In the genomic region with DNA sequence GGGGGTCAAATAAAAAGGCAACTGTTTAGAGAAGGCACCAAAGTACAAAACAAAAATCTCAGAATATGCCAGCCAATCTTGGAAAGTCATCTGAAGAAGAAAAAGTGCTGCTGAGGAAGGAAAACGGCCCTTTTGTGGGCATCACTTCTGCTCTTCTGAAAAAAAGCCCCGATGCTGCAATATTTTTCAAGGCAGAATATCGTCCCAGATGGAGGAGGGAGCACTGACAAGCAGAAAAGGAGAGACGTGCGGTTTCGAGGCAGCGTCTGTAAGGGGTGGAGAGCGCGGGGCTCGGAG, we compare ENCODE assay signal across 7 cellular contexts. TPM values are rescaled to one million over a fixed set of nuclear protein-coding genes. Genes with fewer than 3 reads are reported as not detected.
DNase-seq lines count a peak whose midpoint lies in the region; ATAC-seq and TF ChIP-seq lines count a peak whose summit lies in the region.

No MANE protein-coding gene starts in this region.

- 2% methylated on average over 10 of the region's 10 CpGs for WGBS in HUES64
- WGBS in endodermal cell (ENCODE audit: insufficient coverage in 1 of 2, insufficient read length in 1 of 2), 2 experiments = 2 to 6% methylated on average over 8 to 10 of the region's 10 CpGs
- WGBS in ovary, 3 donors = 0 to 3% (median 1%) methylated on average over 10 of the region's 10 CpGs

- H3K27me3 ChIP-seq in HUES64 (ENCODE audit: insufficient read depth, low read length) (peaks cover 49% of the 10 kb centered on the region), endodermal cell (ENCODE audit: control insufficient read depth, insufficient read depth, low read length, poor library complexity, severe bottlenecking) (peaks cover 51% of the 10 kb centered on the region), ovary (no peaks in the 10 kb centered on the region)

- H3K4me1 ChIP-seq in HUES64 (ENCODE audit: insufficient read depth, low read length) (peaks cover 24% of the 10 kb centered on the region), endodermal cell (ENCODE audit: control insufficient read depth, insufficient read depth, low read length) (no peaks in the 10 kb centered on the region), ovary (ENCODE audit: insufficient read depth) (no peaks in the 10 kb centered on the region)

- ATAC-seq in GM19463 (IDR thresholded peaks at IDR 0.05; ENCODE audit: unreplicated experiment) (peak; percentile 8), HG02623 (IDR thresholded peaks at IDR 0.05; ENCODE audit: unreplicated experiment) (no peak)

- H3K27me3 Mint-ChIP-seq in endodermal cell (ENCODE audit: insufficient read depth) = peaks cover 46% of the 10 kb centered on the region

- peaks cover 9% of the 10 kb centered on the region for H3K4me1 Mint-ChIP-seq in endodermal cell

- H3K4me3 ChIP-seq in HUES64 (ENCODE audit: low read length) (peak overlapping the region; percentile 83), endodermal cell (ENCODE audit: low read length) (peak overlapping the region; percentile 76), ovary (peak overlapping the region; percentile 76)

- H3K27ac ChIP-seq in HUES64 (ENCODE audit: low read depth, low read length) (no peak overlapping the region), endodermal cell (ENCODE audit: low read depth, low read length) (peak overlapping the region; percentile 96), ovary (peak overlapping the region; percentile 88 to 99)

- H3K4me3 Mint-ChIP-seq in endodermal cell = peak overlapping the region; percentile 68

- H3K9me3 ChIP-seq in HUES64 (ENCODE audit: insufficient read depth, low read depth, low read length) (peaks cover 3% of the 10 kb centered on the region; the same call in 1 of the 2 replicates), endodermal cell (ENCODE audit: control insufficient read depth, low read length) (peaks cover 3% of the 10 kb centered on the region), ovary (no peaks in the 10 kb centered on the region)

- H3K9ac ChIP-seq in HUES64 (ENCODE audit: low read depth, low read length) (peak overlapping the region; percentile 87), endodermal cell (ENCODE audit: extremely low read depth, low read length, poor library complexity, severe bottlenecking) (peak overlapping the region; percentile 28)

- H3K27ac Mint-ChIP-seq in endodermal cell = no peak overlapping the region

- H3K36me3 ChIP-seq in HUES64 (ENCODE audit: insufficient read depth, low read length) (no peaks in the 10 kb centered on the region), endodermal cell (ENCODE audit: control insufficient read depth, insufficient read depth, low read length) (no peaks in the 10 kb centered on the region), ovary (no peaks in the 10 kb centered on the region)

- no peak for TF ChIP-seq POLR2A in ovary (IDR thresholded peaks at IDR 0.05)

- no peak for DNase-seq in endodermal cell
- DNase-seq in ovary = no peak
- no peak for DNase-seq in NCI-H2227 treated with DMSO at 0.1 percent for 48 hours (lab: John Stamatoyannopoulos, UW)
- no peak for DNase-seq in activated CD4-positive, CD25-positive, alpha-beta regulatory T cell (lab: John Stamatoyannopoulos, UW)

- no peak for TF ChIP-seq CTCF in endodermal cell (conservative IDR thresholded peaks at IDR 0.05)
- TF ChIP-seq CTCF in ovary (IDR thresholded peaks at IDR 0.05) = no peak

- peaks cover 6% of the 10 kb centered on the region for H3K9me3 Mint-ChIP-seq in endodermal cell

- intact Hi-C loops in ovary (cut with DNase I) = loop anchor here in 2 of 4 donors (10.0 kb wide), 2 partner anchors 67 to 97 kb away; no protein-coding TSS in a partner anchor

- no peak for TF ChIP-seq EP300 in ovary (IDR thresholded peaks at IDR 0.05)

- no peaks in the 10 kb centered on the region for H3K36me3 Mint-ChIP-seq in endodermal cell (ENCODE audit: low read depth)

RNA-seq across cellular contexts. Expression of gene ATRNL1, which starts 1.0 kb away (rescaled TPM):
- 4.7 TPM for polyA plus RNA-seq in HUES64 (2013, experiment 1 of 2)
- polyA plus RNA-seq in HUES64 (2013, experiment 2 of 2) = 7.9 TPM
- total RNA-seq in endodermal cell (1 to 10 TPM; 8.0 to 9.0 TPM), ovary (100 to 1,000 TPM in 2 of 7 donors, 10 to 100 TPM in 5; 54.7 to 119 (median 85.3) TPM)
- 13.9 TPM for polyA plus RNA-seq in endodermal cell (2013, experiment 1 of 2)
- polyA plus RNA-seq in endodermal cell (2013, experiment 2 of 2) = 14.1 TPM
- polyA plus RNA-seq in ovary = 10 to 100 TPM in 1 of 2 donors, 1 to 10 TPM in 1; 8.1 to 42.4 TPM

Comparison
In these comparisons a context has a peak if more than half of its experiments do, and no peak if none do; other contexts are left out.
1. RNA of gene ATRNL1, which starts 1.0 kb away (total RNA-seq): 54.7 to 119 TPM in ovary; 8.0 to 9.0 TPM in endodermal cell; every median in the first group is over 4 times any median in the second.
2. Peak in every context shown above with its lines, with median percentiles within 50 percentile points of each other: H3K4me3 ChIP-seq.